In genomic region chr22:31210830-31211503, GRCh38 we compare ENCODE assay signal across 8 cellular contexts. TPM values are rescaled to one million over a fixed set of nuclear protein-coding genes. Genes with fewer than 3 reads are reported as not detected.
DNase-seq lines count a peak whose midpoint lies in the region; ATAC-seq and TF ChIP-seq lines count a peak whose summit lies in the region.

No MANE protein-coding gene starts in this region.

- H3K27ac ChIP-seq in tibial nerve = peak overlapping the region in 3 of 4 donors; percentile 77 to 90 (median 80)

- no peaks in the 10 kb centered on the region for H3K9me3 Mint-ChIP-seq in activated CD8-positive, alpha-beta memory T cell treated with anti-CD3 and anti-CD28 coated beads, Interleukin-2, amount 10 ng/mL, durations not matched to agents 7 days and 5 days (ENCODE audit: low read depth)
- H3K9me3 Mint-ChIP-seq in activated CD8-positive, alpha-beta T cell treated with anti-CD3 and anti-CD28 coated beads, Interleukin-2, amount 10 ng/mL, durations not matched to agents 7 days and 5 days (ENCODE audit: insufficient read depth) = no peaks in the 10 kb centered on the region

- peak; percentile 48 for DNase-seq in activated CD8-positive, alpha-beta memory T cell treated with anti-CD3 and anti-CD28 coated beads, Interleukin-2, amount 10 ng/mL, durations not matched to agents 7 days and 5 days
- no peak for DNase-seq in activated CD8-positive, alpha-beta memory T cell treated with anti-CD3 and anti-CD28 coated beads, Interleukin-2, amount 50 U/mL, for 4 hours
- DNase-seq in activated CD8-positive, alpha-beta T cell treated with anti-CD3 and anti-CD28 coated beads, Interleukin-2, amount 10 ng/mL, durations not matched to agents 7 days and 5 days = peak; percentile 49
- DNase-seq in left lobe of liver (ENCODE audit: low spot score) (no peak), tibial nerve (ENCODE audit: low spot score in 2 of 2) (peak in 1 of 2 donors; percentile 22), NCI-H2081 (lab: John Stamatoyannopoulos, UW) (no peak)

- no peaks in the 10 kb centered on the region for H3K27me3 Mint-ChIP-seq in activated CD8-positive, alpha-beta memory T cell treated with anti-CD3 and anti-CD28 coated beads, Interleukin-2, amount 10 ng/mL, durations not matched to agents 7 days and 5 days
- no peaks in the 10 kb centered on the region for H3K27me3 Mint-ChIP-seq in activated CD8-positive, alpha-beta T cell treated with anti-CD3 and anti-CD28 coated beads, Interleukin-2, amount 10 ng/mL, durations not matched to agents 7 days and 5 days (ENCODE audit: low read depth)

- peaks cover 33% of the 10 kb centered on the region for H3K4me1 Mint-ChIP-seq in activated CD8-positive, alpha-beta memory T cell treated with anti-CD3 and anti-CD28 coated beads, Interleukin-2, amount 10 ng/mL, durations not matched to agents 7 days and 5 days
- peaks cover 42% of the 10 kb centered on the region for H3K4me1 Mint-ChIP-seq in activated CD8-positive, alpha-beta T cell treated with anti-CD3 and anti-CD28 coated beads, Interleukin-2, amount 10 ng/mL, durations not matched to agents 7 days and 5 days (ENCODE audit: low read depth)

- peak in 1 of 2 donors; percentile 44 for TF ChIP-seq EP300 in tibial nerve (IDR thresholded peaks at IDR 0.05)

- H3K27me3 ChIP-seq in tibial nerve = no peaks in the 10 kb centered on the region

- H3K36me3 Mint-ChIP-seq in activated CD8-positive, alpha-beta memory T cell treated with anti-CD3 and anti-CD28 coated beads, Interleukin-2, amount 10 ng/mL, durations not matched to agents 7 days and 5 days = peaks cover 10% of the 10 kb centered on the region
- peaks cover 10% of the 10 kb centered on the region for H3K36me3 Mint-ChIP-seq in activated CD8-positive, alpha-beta T cell treated with anti-CD3 and anti-CD28 coated beads, Interleukin-2, amount 10 ng/mL, durations not matched to agents 7 days and 5 days (ENCODE audit: low read depth)

- TF ChIP-seq CTCF in tibial nerve (IDR thresholded peaks at IDR 0.05) = no peak

- H3K27ac Mint-ChIP-seq in activated CD8-positive, alpha-beta memory T cell treated with anti-CD3 and anti-CD28 coated beads, Interleukin-2, amount 10 ng/mL, durations not matched to agents 7 days and 5 days = peak overlapping the region; percentile 88
- H3K27ac Mint-ChIP-seq in activated CD8-positive, alpha-beta T cell treated with anti-CD3 and anti-CD28 coated beads, Interleukin-2, amount 10 ng/mL, durations not matched to agents 7 days and 5 days = peak overlapping the region; percentile 90

- no peak for ATAC-seq in activated CD8-positive, alpha-beta memory T cell treated with anti-CD3 and anti-CD28 coated beads, Interleukin-2, amount 10 ng/mL, durations not matched to agents 7 days and 5 days
- no peak for ATAC-seq in activated CD8-positive, alpha-beta T cell treated with anti-CD3 and anti-CD28 coated beads, Interleukin-2, amount 10 ng/mL, durations not matched to agents 7 days and 5 days
- ATAC-seq in left lobe of liver = peak; percentile 32
- no peak for ATAC-seq in HG02981 (IDR thresholded peaks at IDR 0.05; ENCODE audit: unreplicated experiment)
- no peak for ATAC-seq in GM18858 (IDR thresholded peaks at IDR 0.05; ENCODE audit: unreplicated experiment)

- H3K4me1 ChIP-seq in tibial nerve = peaks cover 0 to 49% (median 23%) of the 10 kb centered on the region in 4 donors

- TF ChIP-seq POLR2A in tibial nerve (IDR thresholded peaks at IDR 0.05) = no peak

- CTCF ChIA-PET in activated CD8-positive, alpha-beta memory T cell treated with anti-CD3 and anti-CD28 coated beads, Interleukin-2, amount 10 ng/mL, durations not matched to agents 7 days and 5 days (lab: Charles Lee) = interaction anchor here (0.6 to 6.0 kb wide), 22 partner anchors 9 to 210 kb away, joined by 3 to 62 read pairs (median 7); partner anchors contain the start of genes PIK3IP1, RNF185 and SELENOM
- CTCF ChIA-PET in activated CD8-positive, alpha-beta T cell treated with anti-CD3 and anti-CD28 coated beads, Interleukin-2, amount 10 ng/mL, durations not matched to agents 7 days and 5 days (lab: Charles Lee) = interaction anchor here (0.7 to 5.5 kb wide), 30 partner anchors 8 to 426 kb away, joined by 3 to 117 read pairs (median 5); partner anchors contain the start of genes PIK3IP1, RNF185, SELENOM and SMTN

- H3K4me3 ChIP-seq in tibial nerve = no peak overlapping the region

- 57 to 69% methylated on average over 7 of the region's 7 CpGs for WGBS in tibial nerve, 2 donors

- H3K36me3 ChIP-seq in tibial nerve = peaks cover 0 to 17% (median 0%) of the 10 kb centered on the region in 3 donors

- H3K9me3 ChIP-seq in tibial nerve = no peaks in the 10 kb centered on the region

- POLR2A ChIA-PET in activated CD8-positive, alpha-beta T cell treated with anti-CD3 and anti-CD28 coated beads, Interleukin-2, amount 10 ng/mL, durations not matched to agents 7 days and 5 days (lab: Charles Lee) = interaction anchor here (0.6 to 3.1 kb wide), 6 partner anchors 60 to 166 kb away, joined by 3 to 28 read pairs (median 3); partner anchors contain the start of gene PIK3IP1

- peak overlapping the region; percentile 47 for H3K4me3 Mint-ChIP-seq in activated CD8-positive, alpha-beta memory T cell treated with anti-CD3 and anti-CD28 coated beads, Interleukin-2, amount 10 ng/mL, durations not matched to agents 7 days and 5 days
- peak overlapping the region; percentile 87 for H3K4me3 Mint-ChIP-seq in activated CD8-positive, alpha-beta T cell treated with anti-CD3 and anti-CD28 coated beads, Interleukin-2, amount 10 ng/mL, durations not matched to agents 7 days and 5 days

RNA-seq across cellular contexts. Expression of gene LIMK2, which starts 1.1 kb away (rescaled TPM):
- 10 to 100 TPM; 32.2 to 47.3 TPM for total RNA-seq in activated CD8-positive, alpha-beta memory T cell treated with anti-CD3 and anti-CD28 coated beads, Interleukin-2, amount 10 ng/mL, durations not matched to agents 7 days and 5 days
- 10 to 100 TPM; 42.7 to 44.3 TPM for total RNA-seq in activated CD8-positive, alpha-beta T cell treated with anti-CD3 and anti-CD28 coated beads, Interleukin-2, amount 10 ng/mL, durations not matched to agents 7 days and 5 days
- 7.3 TPM for total RNA-seq in left lobe of liver
- 10 to 100 TPM; 50.0 to 67.2 (median 56.9) TPM for total RNA-seq in tibial nerve

RNA-seq across cellular contexts. Expression of gene RNF185, which starts 51.0 kb away (rescaled TPM):
- total RNA-seq in activated CD8-positive, alpha-beta memory T cell treated with anti-CD3 and anti-CD28 coated beads, Interleukin-2, amount 10 ng/mL, durations not matched to agents 7 days and 5 days = 10 to 100 TPM; 15.8 to 20.7 TPM
- total RNA-seq in activated CD8-positive, alpha-beta T cell treated with anti-CD3 and anti-CD28 coated beads, Interleukin-2, amount 10 ng/mL, durations not matched to agents 7 days and 5 days = 10 to 100 TPM; 17.7 to 18.1 TPM
- total RNA-seq in left lobe of liver (33.5 TPM), tibial nerve (10 to 100 TPM; 34.5 to 44.4 (median 38.8) TPM)

Comparison
In these comparisons a context has a peak if more than half of its experiments do, and no peak if none do; other contexts are left out.
1. DNase-seq: peak in activated CD8-positive, alpha-beta memory T cell treated with anti-CD3 and anti-CD28 coated beads, Interleukin-2, amount 10 ng/mL, durations not matched to agents 7 days and 5 days (single experiment) and activated CD8-positive, alpha-beta T cell treated with anti-CD3 and anti-CD28 coated beads, Interleukin-2, amount 10 ng/mL, durations not matched to agents 7 days and 5 days (single experiment); none in activated CD8-positive, alpha-beta memory T cell treated with anti-CD3 and anti-CD28 coated beads, Interleukin-2, amount 50 U/mL, for 4 hours (single experiment), left lobe of liver (single experiment) and NCI-H2081 (0 of 2).